Comparison of ENCODE assay signal across 17 cellular contexts in the genomic region with DNA sequence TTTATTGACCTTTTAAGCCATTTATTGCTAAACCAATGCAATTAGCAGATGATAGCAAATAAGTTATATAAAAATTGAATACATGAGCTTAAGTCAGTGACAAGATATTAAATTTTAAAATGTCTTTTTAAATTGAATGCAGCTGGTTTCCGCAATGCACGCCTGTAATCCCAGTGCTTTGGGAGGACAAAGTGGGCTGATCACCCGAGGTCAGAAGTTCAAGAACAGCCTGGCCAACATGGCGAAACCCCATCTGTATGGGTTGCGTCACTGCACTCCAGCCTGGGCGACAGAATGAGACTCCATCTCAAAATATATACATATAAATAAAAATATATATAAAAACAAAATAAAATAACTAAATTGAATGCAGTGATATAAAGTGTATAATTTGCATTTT. TPM values are rescaled to one million over a fixed set of nuclear protein-coding genes. Genes with fewer than 3 reads are reported as not detected.
A peak's percentile ranks its signal among the peaks of the same experiment; 100 is the strongest.
DNase-seq lines count a peak whose midpoint lies in the region; ATAC-seq and TF ChIP-seq lines count a peak whose summit lies in the region.
"Had no signal": no experiment of that assay in that cellular context is flagged by ENCODE, and none has a peak within 500 bp of the region (broad histone marks: within the 10 kb centered on the region; RNA-seq: fewer than 3 reads in every experiment).

No MANE protein-coding gene starts in this region.

- no peaks in the 10 kb centered on the region for H3K27me3 ChIP-seq in BLaER1 treated with 17β-estradiol and CSF1 and Interleukin-3, amounts not matched to agents 10 nM and 100 nM
- no peaks in the 10 kb centered on the region for H3K27me3 ChIP-seq in GM23248 (replicated peaks; ENCODE audit: insufficient read depth)
- H3K27me3 ChIP-seq: BE2C had no signal

- peaks cover 30% of the 10 kb centered on the region for H3K4me1 Mint-ChIP-seq in activated naive CD8-positive, alpha-beta T cell treated with anti-CD3 and anti-CD28 coated beads, Interleukin-2, amount 50 U/mL, for 24 hours

- H3K9ac ChIP-seq in BLaER1 treated with 17β-estradiol and CSF1 and Interleukin-3, amounts not matched to agents 10 nM and 100 nM, result no peak overlapping the region
- peak overlapping the region; percentile 36 for H3K9ac ChIP-seq in GM23248
- H3K9ac ChIP-seq in SK-N-MC (ENCODE audit: insufficient read length), result no peak overlapping the region
- H3K9ac ChIP-seq: SK-N-SH had no signal

- peaks cover 21% of the 10 kb centered on the region for H3K36me3 Mint-ChIP-seq in activated naive CD8-positive, alpha-beta T cell treated with anti-CD3 and anti-CD28 coated beads, Interleukin-2, amount 50 U/mL, for 24 hours (ENCODE audit: low read depth)

- peaks cover 100% of the 10 kb centered on the region for H3K79me2 ChIP-seq in GM23248 (ENCODE audit: insufficient read depth)

- H3K9me2 ChIP-seq in GM23248 (ENCODE audit: insufficient read depth), result no peaks in the 10 kb centered on the region
- H3K9me2 ChIP-seq: SK-N-SH had no signal

- no peak overlapping the region for H3K4me3 Mint-ChIP-seq in activated naive CD8-positive, alpha-beta T cell treated with anti-CD3 and anti-CD28 coated beads, Interleukin-2, amount 50 U/mL, for 24 hours

- 0 out of 22 replicates have a peak overlapping the region, but pooled peaks of 1 of the 11 experiments have one; percentile 12 for H3K27ac ChIP-seq in BLaER1 treated with 17β-estradiol and CSF1 and Interleukin-3, amounts not matched to agents 10 nM and 100 nM
- H3K27ac ChIP-seq in GM23248, result peak overlapping the region; percentile 53
- H3K27ac ChIP-seq in SK-N-MC, result 0 out of 2 replicates have a peak overlapping the region, but pooled peaks have one; percentile 50

- H3K9me3 ChIP-seq in BLaER1 treated with 17β-estradiol and CSF1 and Interleukin-3, amounts not matched to agents 10 nM and 100 nM (replicated peaks in 1 of 11), result peaks cover 13 to 43% (median 36%) of the 10 kb centered on the region in 11 experiments
- no peaks in the 10 kb centered on the region for H3K9me3 ChIP-seq in GM23248 (ENCODE audit: low read depth)
- no peaks in the 10 kb centered on the region for H3K9me3 ChIP-seq in SK-N-MC (ENCODE audit: low read depth, low read length)
- H3K9me3 ChIP-seq: BE2C, SK-N-SH had no signal

- in situ Hi-C loops in GM23248 (cut with MboI), result no loop called here

- DNase-seq in GM23248, result no peak
- no peak for DNase-seq in SK-N-MC (ENCODE audit: low read depth, low spot score)
- peak; percentile 55 for DNase-seq in fibroblast of villous mesenchyme (ENCODE audit: low read depth)
- no peak for DNase-seq in activated naive CD8-positive, alpha-beta T cell treated with anti-CD3 and anti-CD28 coated beads, Interleukin-2, amount 50 U/mL, for 24 hours
- no peak for DNase-seq in kidney tubule cell (ENCODE audit: low spot score)
- DNase-seq: BE2C, DMS153, EL, Karpas-422, MM.1S, NCI-H1436 treated with DMSO at 0.1 percent for 48 hours, NCI-H2081, NCI-H524, OCI-M1, SK-N-SH had no signal

- peaks cover 32 to 86% (median 79%) of the 10 kb centered on the region in 11 experiments for H3K36me3 ChIP-seq in BLaER1 treated with 17β-estradiol and CSF1 and Interleukin-3, amounts not matched to agents 10 nM and 100 nM
- H3K36me3 ChIP-seq in GM23248 (ENCODE audit: low read depth) (peaks cover 26% of the 10 kb centered on the region), SK-N-MC (ENCODE audit: insufficient read depth, low read length) (no peaks in the 10 kb centered on the region)
- H3K36me3 ChIP-seq: BE2C had no signal

- peaks cover 15 to 51% (median 19%) of the 10 kb centered on the region in 10 experiments for H3K4me1 ChIP-seq in BLaER1 treated with 17β-estradiol and CSF1 and Interleukin-3, amounts not matched to agents 10 nM and 100 nM
- peaks cover 30% of the 10 kb centered on the region for H3K4me1 ChIP-seq in GM23248 (ENCODE audit: insufficient read depth)
- H3K4me1 ChIP-seq: BE2C had no signal

- no peak for TF ChIP-seq CTCF in fibroblast of villous mesenchyme (IDR thresholded peaks at IDR 0.05; ENCODE audit: insufficient read depth, low read depth, low read length)

- H3F3A ChIP-seq in GM23248 (ENCODE audit: insufficient read depth), result peaks cover 63% of the 10 kb centered on the region

- no peak for ATAC-seq in activated naive CD8-positive, alpha-beta T cell treated with anti-CD3 and anti-CD28 coated beads, Interleukin-2, amount 50 U/mL, for 24 hours
- ATAC-seq in HG02840 (IDR thresholded peaks at IDR 0.05; ENCODE audit: low FRiP score, unreplicated experiment), result no peak

- peak overlapping the region in 6 of 11 experiments; percentile 3 to 38 (median 24); a peak in 8 of 22 replicates for H3K4me2 ChIP-seq in BLaER1 treated with 17β-estradiol and CSF1 and Interleukin-3, amounts not matched to agents 10 nM and 100 nM
- H3K4me2 ChIP-seq in GM23248 (ENCODE audit: unreplicated experiment), result peak overlapping the region; percentile 59
- H3K4me2 ChIP-seq: SK-N-SH had no signal

- peaks cover 59 to 100% (median 88%) of the 10 kb centered on the region in 11 experiments; a peak in 21 of 22 replicates for H4K20me1 ChIP-seq in BLaER1 treated with 17β-estradiol and CSF1 and Interleukin-3, amounts not matched to agents 10 nM and 100 nM
- 0 out of 2 replicates have a peak, but pooled peaks cover 8% of the 10 kb centered on the region for H4K20me1 ChIP-seq in GM23248 (ENCODE audit: insufficient read depth)

- no peak overlapping the region for H2AFZ ChIP-seq in GM23248

- no peak overlapping the region for H3K4me3 ChIP-seq in BLaER1 treated with 17β-estradiol and CSF1 and Interleukin-3, amounts not matched to agents 10 nM and 100 nM
- peak overlapping the region; percentile 8; the same call in 1 of the 2 replicates for H3K4me3 ChIP-seq in GM23248
- H3K4me3 ChIP-seq in SK-N-MC, result no peak overlapping the region
- no peak overlapping the region for H3K4me3 ChIP-seq in fibroblast of villous mesenchyme (ENCODE audit: low read depth, low read length)

- H3K27me3 Mint-ChIP-seq in activated naive CD8-positive, alpha-beta T cell treated with anti-CD3 and anti-CD28 coated beads, Interleukin-2, amount 50 U/mL, for 24 hours, result no peaks in the 10 kb centered on the region

- peaks cover 10% of the 10 kb centered on the region for H3K9me3 Mint-ChIP-seq in activated naive CD8-positive, alpha-beta T cell treated with anti-CD3 and anti-CD28 coated beads, Interleukin-2, amount 50 U/mL, for 24 hours

- H3K27ac Mint-ChIP-seq in activated naive CD8-positive, alpha-beta T cell treated with anti-CD3 and anti-CD28 coated beads, Interleukin-2, amount 50 U/mL, for 24 hours, result no peak overlapping the region

- 45 to 49% methylated on average over 6 of the region's 6 CpGs for WGBS in GM23248 (ENCODE audit: low coverage in 1 of 2, low lambda C conversion rate in 2 of 2, missing lambda C conversion rate in 2 of 2), 2 experiments

RNA-seq across cellular contexts. Expression of gene SLC4A7, which starts 12.0 kb away (rescaled TPM):
- total RNA-seq in GM23248 (2014; rRNA removed; shearing (Covaris generic)), result 73.4 and 81.6 TPM in 2 replicates
- 22.9 and 25.5 TPM in 2 replicates for polyA plus RNA-seq in GM23248 (2016; fragmentation: Nextera tagmentation; extraction: Ambion mirVana)
- total RNA-seq in fibroblast of villous mesenchyme, result 52.2 and 78.2 TPM in 2 replicates
